ENCODE assay signal across 8 cellular contexts in genomic region chr3:183447206-183448001, GRCh38. TPM values are rescaled to one million over a fixed set of nuclear protein-coding genes. Genes with fewer than 3 reads are reported as not detected.
A peak's percentile ranks its signal among the peaks of the same experiment; 100 is the strongest.
DNase-seq lines count a peak whose midpoint lies in the region; ATAC-seq and TF ChIP-seq lines count a peak whose summit lies in the region.

No MANE protein-coding gene starts in this region.

- peak; percentile 0 for TF ChIP-seq CTCF in GM10248 (IDR thresholded peaks at IDR 0.05; ENCODE audit: control extremely low read depth, extremely low read depth, low read depth, missing control alignments)

- CTCF ChIA-PET in GM10248 (lab: Yijun Ruan, JAX) = interaction anchor here (0.9 to 1.5 kb wide), 2 partner anchors 9 to 22 kb away, joined by 3 to 6 read pairs; no protein-coding TSS in a partner anchor

- peak; percentile 90 for DNase-seq in GM10248 (ENCODE audit: extremely low spot score)
- DNase-seq in NCI-H2029 (lab: John Stamatoyannopoulos, UW) = peak; percentile 89
- peak; percentile 32 for DNase-seq in T-helper 9 cell
- DNase-seq in astrocyte of the hippocampus (ENCODE audit: low read depth, low spot score) = peak; percentile 94
- peak; percentile 49 to 91 (median 76) for DNase-seq in hypothalamus (lab: John Stamatoyannopoulos, UW)
- peak; percentile 79 for DNase-seq in renal cortical epithelial cell (ENCODE audit: low read depth)

- POLR2A ChIA-PET in GM10248 (lab: Yijun Ruan, JAX) = interaction anchor here (0.6 kb wide), 1 partner anchor 255 kb away, joined by 3 read pairs; no protein-coding TSS in a partner anchor

- ATAC-seq in HG02852 (IDR thresholded peaks at IDR 0.05; ENCODE audit: unreplicated experiment) (peak; percentile 89), GM21737 (IDR thresholded peaks at IDR 0.05; ENCODE audit: unreplicated experiment) (no peak)

RNA-seq across cellular contexts. Expression of gene MCF2L2, which starts 19.0 kb away (rescaled TPM):
- 0.25 and 2.1 TPM in 2 replicates for total RNA-seq in renal cortical epithelial cell

Comparison
In these comparisons a context has a peak if more than half of its experiments do, and no peak if none do; other contexts are left out.
1. DNase-seq: peak in every context shown above with its lines; median percentile 94 in astrocyte of the hippocampus; 90 in GM10248; 89 in NCI-H2029; 79 in renal cortical epithelial cell; 76 in hypothalamus; 32 in T-helper 9 cell.